ENCODE assay signal across 31 cellular contexts in genomic region chr6:80550748-80551147, GRCh38.
"Had no signal": no experiment of that assay in that cellular context is flagged by ENCODE, and none has a peak within 500 bp of the region (broad histone marks: within the 10 kb centered on the region; RNA-seq: fewer than 3 reads in every experiment).

No MANE protein-coding gene starts in this region.

- DNase-seq: activated B cell treated with CpG ODN at 0.5 μM for 24 hours; activated CD4-positive, alpha-beta T cell treated with anti-CD3 and anti-CD28 coated beads for 48 hours; activated CD4-positive, alpha-beta T cell treated with anti-CD3 and anti-CD28 coated beads, Interleukin-2, amount 50 U/mL, for 1 hour; activated CD4-positive, alpha-beta T cell treated with anti-CD3 and anti-CD28 coated beads, Interleukin-2, amount 50 U/mL, for 48 hours; activated CD8-positive, alpha-beta memory T cell treated with anti-CD3 and anti-CD28 coated beads for 24 hours; activated CD8-positive, alpha-beta T cell treated with anti-CD3 and anti-CD28 coated beads for 36 hours; activated effector memory CD4-positive, alpha-beta T cell treated with Interleukin-2 at 50 U/mL for 16 hours; activated gamma-delta T cell treated with Interleukin-2 at 50 U/mL for 16 hours; activated naive CD4-positive, alpha-beta T cell treated with anti-CD3 and anti-CD28 coated beads, Interleukin-2, amount 50 U/mL, for 16 hours; activated naive CD4-positive, alpha-beta T cell treated with Interleukin-2 at 50 U/mL for 16 hours; activated T-cell treated with anti-CD3 and anti-CD28 coated beads, Interleukin-2, amount 50 U/mL, for 4 hours; amniotic stem cell; anterior cingulate cortex; brain microvascular endothelial cell; dorsolateral prefrontal cortex; effector memory CD4-positive, alpha-beta T cell; erythroblast; foreskin keratinocyte; gastrocnemius medialis; T-cell; T1000; WERI-Rb-1 had no signal

- H3K9me3 Mint-ChIP-seq: activated B cell treated with CpG ODN at 0.5 μM for 24 hours; activated CD8-positive, alpha-beta T cell treated with anti-CD3 and anti-CD28 coated beads for 36 hours; activated T-cell treated with anti-CD3 and anti-CD28 coated beads, Interleukin-2, amount 50 U/mL, for 4 hours; activated T-helper 17 cell treated with anti-CD3 and anti-CD28 coated beads, Interleukin-2, amount 50 U/mL, for 72 hours; dendritic cell treated with granulocyte-macrophage colony-stimulating factor and Interleukin-4, amounts not matched to agents 40 ng/mL and 50 ng/mL, for 4 days; T-cell; T-helper 1 cell treated with Interleukin-12 subunit alpha and Interleukin-12 subunit beta and Interleukin-4 antibody, amounts not matched to agents 30 μg/mL and 1 μg/mL, for 36 hours; T-helper 2 cell treated with Interferon-gamma antibody and Interleukin-4, amounts not matched to agents 5 μg/mL and 100 μg/mL, for 36 hours had no signal

- H3K27ac ChIP-seq: brain microvascular endothelial cell, coronary artery, dorsolateral prefrontal cortex, esophagus muscularis mucosa, foreskin keratinocyte, gastrocnemius medialis had no signal

- H3K36me3 Mint-ChIP-seq: activated naive CD8-positive, alpha-beta T cell; T-cell had no signal

- H3K27ac Mint-ChIP-seq: activated B cell treated with CpG ODN at 0.5 μM for 24 hours; activated CD8-positive, alpha-beta T cell treated with anti-CD3 and anti-CD28 coated beads for 36 hours; activated naive CD8-positive, alpha-beta T cell; activated T-helper 17 cell treated with anti-CD3 and anti-CD28 coated beads, Interleukin-2, amount 50 U/mL, for 72 hours; dendritic cell treated with granulocyte-macrophage colony-stimulating factor and Interleukin-4, amounts not matched to agents 40 ng/mL and 50 ng/mL, for 4 days; T-cell; T-helper 1 cell treated with Interleukin-12 subunit alpha and Interleukin-12 subunit beta and Interleukin-4 antibody, amounts not matched to agents 30 μg/mL and 1 μg/mL, for 36 hours; T-helper 2 cell treated with Interferon-gamma antibody and Interleukin-4, amounts not matched to agents 5 μg/mL and 100 μg/mL, for 36 hours had no signal

- H3K36me3 ChIP-seq: brain microvascular endothelial cell, esophagus muscularis mucosa, gastrocnemius medialis, WERI-Rb-1 had no signal

- H3K9me3 ChIP-seq: esophagus muscularis mucosa, gastrocnemius medialis had no signal

- ATAC-seq: activated CD4-positive, CD25-positive, alpha-beta regulatory T cell treated with anti-CD3 and anti-CD28 coated beads, Interleukin-2, amount 50 U/mL, for 24 hours; activated CD8-positive, alpha-beta T cell treated with anti-CD3 and anti-CD28 coated beads for 36 hours; activated T-cell treated with anti-CD3 and anti-CD28 coated beads, Interleukin-2, amount 50 U/mL, for 4 hours; activated T-helper 17 cell treated with anti-CD3 and anti-CD28 coated beads, Interleukin-2, amount 50 U/mL, for 72 hours; foreskin keratinocyte; gastrocnemius medialis; T-cell had no signal

- H3K4me1 ChIP-seq: gastrocnemius medialis had no signal

- H3K27me3 Mint-ChIP-seq: activated B cell treated with CpG ODN at 0.5 μM for 24 hours; central memory CD8-positive, alpha-beta T cell; dendritic cell treated with granulocyte-macrophage colony-stimulating factor and Interleukin-4, amounts not matched to agents 40 ng/mL and 50 ng/mL, for 4 days; T-cell had no signal

- H3K4me3 ChIP-seq: coronary artery, dorsolateral prefrontal cortex, esophagus muscularis mucosa, gastrocnemius medialis had no signal

- H3K4me1 Mint-ChIP-seq: activated B cell treated with CpG ODN at 0.5 μM for 24 hours; activated T-helper 17 cell treated with anti-CD3 and anti-CD28 coated beads, Interleukin-2, amount 50 U/mL, for 72 hours; central memory CD8-positive, alpha-beta T cell; T-cell had no signal

- H3K27me3 ChIP-seq: brain microvascular endothelial cell, dorsolateral prefrontal cortex, esophagus muscularis mucosa, foreskin keratinocyte, gastrocnemius medialis had no signal

- H3K4me3 Mint-ChIP-seq: activated B cell treated with CpG ODN at 0.5 μM for 24 hours; activated CD8-positive, alpha-beta T cell treated with anti-CD3 and anti-CD28 coated beads for 36 hours; activated naive CD8-positive, alpha-beta T cell; activated T-cell treated with anti-CD3 and anti-CD28 coated beads, Interleukin-2, amount 50 U/mL, for 4 hours; activated T-helper 17 cell treated with anti-CD3 and anti-CD28 coated beads, Interleukin-2, amount 50 U/mL, for 72 hours; central memory CD8-positive, alpha-beta T cell; dendritic cell treated with granulocyte-macrophage colony-stimulating factor and Interleukin-4, amounts not matched to agents 40 ng/mL and 50 ng/mL, for 4 days; T-cell; T-helper 1 cell treated with Interleukin-12 subunit alpha and Interleukin-12 subunit beta and Interleukin-4 antibody, amounts not matched to agents 30 μg/mL and 1 μg/mL, for 36 hours; T-helper 2 cell treated with Interferon-gamma antibody and Interleukin-4, amounts not matched to agents 5 μg/mL and 100 μg/mL, for 36 hours had no signal
